ENCODE assay signal across 15 cellular contexts in genomic region chr11:134950692-134951304, GRCh38.
A peak's percentile ranks its signal among the peaks of the same experiment; 100 is the strongest.
DNase-seq lines count a peak whose midpoint lies in the region; ATAC-seq and TF ChIP-seq lines count a peak whose summit lies in the region.
"Had no signal": no experiment of that assay in that cellular context is flagged by ENCODE, and none has a peak within 500 bp of the region (broad histone marks: within the 10 kb centered on the region; RNA-seq: fewer than 3 reads in every experiment).

No MANE protein-coding gene starts in this region.

- peaks cover 5% of the 10 kb centered on the region for H3K9me3 ChIP-seq in mammary epithelial cell (replicated peaks; ENCODE audit: insufficient read depth, low read length)
- H3K9me3 ChIP-seq: spleen had no signal

- H2BK15ac ChIP-seq in mesendoderm (replicated peaks; ENCODE audit: low read depth): no peak overlapping the region

- H2AFZ ChIP-seq in mammary epithelial cell (ENCODE audit: low read depth, low read length): no peak overlapping the region

- H3K56ac ChIP-seq in mesendoderm (ENCODE audit: low read length): peak overlapping the region; percentile 22

- H2BK120ac ChIP-seq in mesendoderm (ENCODE audit: low read depth, low read length): no peak overlapping the region

- POLR2A ChIA-PET in MCF 10A (lab: Yijun Ruan, JAX): no interaction called here

- H3K4me1 Mint-ChIP-seq in MCF 10A (ENCODE audit: insufficient read depth, unreplicated experiment): no peaks in the 10 kb centered on the region
- no peaks in the 10 kb centered on the region for H3K4me1 Mint-ChIP-seq in activated T-helper 2 cell treated with anti-CD3 and anti-CD28 coated beads, Interferon-gamma antibody, Interleukin-2, Interleukin-4, amounts not matched to agents 10 μg/mL and 5 μg/mL and 100 μg/mL, durations not matched to agents 14 hours and 24 hours and 36 hours (ENCODE audit: low read depth)
- H3K4me1 Mint-ChIP-seq: activated B cell treated with CpG ODN at 0.5 μM for 24 hours had no signal

- H4K20me1 ChIP-seq in mammary epithelial cell (ENCODE audit: insufficient read depth, low read length): no peaks in the 10 kb centered on the region

- H3K4me3 ChIP-seq in mammary epithelial cell (replicated peaks in 1 of 3; ENCODE audit: insufficient read depth in 1 of 3, low read depth in 2 of 3, low read length in 3 of 3) (no peak overlapping the region), cardiac fibroblast (replicated peaks in 1 of 2; ENCODE audit: low read depth in 2 of 2, low read length in 2 of 2) (no peak overlapping the region), mesendoderm (ENCODE audit: low read length) (no peak overlapping the region)
- H3K4me3 ChIP-seq: spleen had no signal

- no peak overlapping the region for H2BK5ac ChIP-seq in mesendoderm (ENCODE audit: low read length)

- no peaks in the 10 kb centered on the region for H3K36me3 Mint-ChIP-seq in MCF 10A (ENCODE audit: insufficient read depth, unreplicated experiment)
- no peaks in the 10 kb centered on the region for H3K36me3 Mint-ChIP-seq in activated T-helper 2 cell treated with anti-CD3 and anti-CD28 coated beads, Interferon-gamma antibody, Interleukin-2, Interleukin-4, amounts not matched to agents 10 μg/mL and 5 μg/mL and 100 μg/mL, durations not matched to agents 14 hours and 24 hours and 36 hours (ENCODE audit: low read depth)

- no peaks in the 10 kb centered on the region for H3K79me2 ChIP-seq in mammary epithelial cell (ENCODE audit: insufficient read depth, low read length)
- H3K79me2 ChIP-seq in mesendoderm (ENCODE audit: control insufficient read depth, insufficient read depth, low read length): no peaks in the 10 kb centered on the region

- H3K4ac ChIP-seq in mesendoderm (ENCODE audit: low read depth, low read length): no peak overlapping the region

- 86% methylated on average over 8 of the region's 8 CpGs for WGBS in mammary epithelial cell (ENCODE audit: low coverage, missing lambda C conversion rate)
- WGBS in mesendoderm (ENCODE audit: extremely low coverage, insufficient coverage, low lambda C conversion rate): no CpG with 5 or more reads among the region's 8 CpGs

- in situ Hi-C loops in mammary epithelial cell (cut with MboI; ENCODE audit: low sequenced_read_pairs in 2 of 2): no loop called here

- no peak overlapping the region for H3K23ac ChIP-seq in mesendoderm (ENCODE audit: low read length)

- dilution Hi-C loops in mammary epithelial cell (cut with HindIII; ENCODE audit: low sequenced_read_pairs): no loop called here

- no peak overlapping the region for H4K5ac ChIP-seq in mesendoderm (ENCODE audit: low read length)

- H3K27ac Mint-ChIP-seq in MCF 10A (ENCODE audit: low read depth, unreplicated experiment): no peak overlapping the region
- H3K27ac Mint-ChIP-seq in activated T-helper 2 cell treated with anti-CD3 and anti-CD28 coated beads, Interferon-gamma antibody, Interleukin-2, Interleukin-4, amounts not matched to agents 10 μg/mL and 5 μg/mL and 100 μg/mL, durations not matched to agents 14 hours and 24 hours and 36 hours: no peak overlapping the region
- H3K27ac Mint-ChIP-seq: activated B cell treated with CpG ODN at 0.5 μM for 24 hours had no signal

- no peak overlapping the region for H3K4me2 ChIP-seq in mammary epithelial cell (ENCODE audit: insufficient read depth, low read depth, low read length)
- no peak overlapping the region for H3K4me2 ChIP-seq in mesendoderm (ENCODE audit: low read length)
- H3K4me2 ChIP-seq: KMS-11 had no signal

- H3K27ac ChIP-seq in mammary epithelial cell (ENCODE audit: insufficient read depth, low read depth, low read length) (no peak overlapping the region), mesendoderm (ENCODE audit: low read depth, low read length) (peak overlapping the region; percentile 25)
- H3K27ac ChIP-seq: KMS-11, spleen had no signal

- H3K18ac ChIP-seq in mesendoderm (ENCODE audit: low read length): no peak overlapping the region

- no peak for TF ChIP-seq CTCF in MCF 10A (IDR thresholded peaks at IDR 0.05; ENCODE audit: unreplicated experiment)
- TF ChIP-seq CTCF in mammary epithelial cell (conservative IDR thresholded peaks at IDR 0.05 in 1 of 2, IDR thresholded peaks at IDR 0.05 in 1 of 2; ENCODE audit: extremely low read depth in 1 of 2, insufficient read depth in 1 of 2, low read depth in 1 of 2, low read length in 2 of 2): no peak
- no peak for TF ChIP-seq CTCF in cardiac fibroblast (IDR thresholded peaks at IDR 0.05; ENCODE audit: low read depth, low read length)

- no peak overlapping the region for H3K4me3 Mint-ChIP-seq in MCF 10A (ENCODE audit: unreplicated experiment)
- H3K4me3 Mint-ChIP-seq in activated T-helper 2 cell treated with anti-CD3 and anti-CD28 coated beads, Interferon-gamma antibody, Interleukin-2, Interleukin-4, amounts not matched to agents 10 μg/mL and 5 μg/mL and 100 μg/mL, durations not matched to agents 14 hours and 24 hours and 36 hours (ENCODE audit: low read depth): no peak overlapping the region
- H3K4me3 Mint-ChIP-seq: activated B cell treated with CpG ODN at 0.5 μM for 24 hours had no signal

- H3K9me3 Mint-ChIP-seq in MCF 10A (ENCODE audit: unreplicated experiment): peaks cover 23% of the 10 kb centered on the region
- no peaks in the 10 kb centered on the region for H3K9me3 Mint-ChIP-seq in activated T-helper 2 cell treated with anti-CD3 and anti-CD28 coated beads, Interferon-gamma antibody, Interleukin-2, Interleukin-4, amounts not matched to agents 10 μg/mL and 5 μg/mL and 100 μg/mL, durations not matched to agents 14 hours and 24 hours and 36 hours
- H3K9me3 Mint-ChIP-seq: activated B cell treated with CpG ODN at 0.5 μM for 24 hours had no signal

- DNase-seq in MCF 10A (ENCODE audit: unreplicated experiment): peak; percentile 56
- no peak for DNase-seq in mammary epithelial cell
- DNase-seq in cardiac fibroblast (ENCODE audit: low read depth in 2 of 2): peak; percentile 33 to 38
- DNase-seq in mesendoderm: peak; percentile 81
- DNase-seq in activated T-cell treated with anti-CD3 and anti-CD28 coated beads for 4 hours: no peak
- DNase-seq in EL: no peak
- no peak for DNase-seq in activated T-helper 2 cell treated with anti-CD3 and anti-CD28 coated beads, Interferon-gamma antibody, Interleukin-2, Interleukin-4, amounts not matched to agents 10 μg/mL and 5 μg/mL and 100 μg/mL, durations not matched to agents 14 hours and 24 hours and 36 hours (ENCODE audit: low spot score)
- DNase-seq: activated B cell treated with CpG ODN at 0.5 μM for 24 hours; activated CD8-positive, alpha-beta memory T cell treated with anti-CD3 and anti-CD28 coated beads, Interleukin-2, amount 50 U/mL, for 4 hours; effector memory CD4-positive, alpha-beta T cell; NCI-H2029; spleen had no signal

- H3K27me3 Mint-ChIP-seq in MCF 10A (ENCODE audit: insufficient read depth, unreplicated experiment): no peaks in the 10 kb centered on the region
- H3K27me3 Mint-ChIP-seq in activated T-helper 2 cell treated with anti-CD3 and anti-CD28 coated beads, Interferon-gamma antibody, Interleukin-2, Interleukin-4, amounts not matched to agents 10 μg/mL and 5 μg/mL and 100 μg/mL, durations not matched to agents 14 hours and 24 hours and 36 hours (ENCODE audit: low read depth): no peaks in the 10 kb centered on the region
- H3K27me3 Mint-ChIP-seq: activated B cell treated with CpG ODN at 0.5 μM for 24 hours had no signal

- no peak overlapping the region for H2AK5ac ChIP-seq in mesendoderm (ENCODE audit: low read length)

- no peaks in the 10 kb centered on the region for H3K79me1 ChIP-seq in mesendoderm (ENCODE audit: low read length)

- H3K36me3 ChIP-seq in mammary epithelial cell (ENCODE audit: insufficient read depth, low read length) (no peaks in the 10 kb centered on the region), mesendoderm (ENCODE audit: control insufficient read depth, insufficient read depth, low read length) (no peaks in the 10 kb centered on the region)
- H3K36me3 ChIP-seq: spleen had no signal

- CTCF ChIA-PET in MCF 10A (lab: Yijun Ruan, JAX): interaction anchor here (0.6 kb wide), 1 partner anchor 688 kb away, joined by 3 read pairs; no protein-coding TSS in a partner anchor
- CTCF ChIA-PET in mammary epithelial cell (lab: Charles Lee; ENCODE audit: low non-redundant PET): no interaction called here

- intact Hi-C loops in MCF 10A (cut with micrococcal nuclease) (no loop called here), mammary epithelial cell (cut with micrococcal nuclease) (no loop called here)
- intact Hi-C loops in activated T-helper 2 cell treated with anti-CD3 and anti-CD28 coated beads, Interferon-gamma antibody, Interleukin-2, Interleukin-4, amounts not matched to agents 10 μg/mL and 5 μg/mL and 100 μg/mL, durations not matched to agents 14 hours and 24 hours and 36 hours (cut with micrococcal nuclease): no loop called here

- H3K9ac ChIP-seq in mammary epithelial cell (ENCODE audit: insufficient read depth, low read length): no peak overlapping the region
- H3K9ac ChIP-seq in mesendoderm (ENCODE audit: low read length): no peak overlapping the region
- H3K9ac ChIP-seq: KMS-11 had no signal

- H3K27me3 ChIP-seq in mammary epithelial cell (ENCODE audit: insufficient read depth, low read length): no peaks in the 10 kb centered on the region
- no peaks in the 10 kb centered on the region for H3K27me3 ChIP-seq in mesendoderm (ENCODE audit: insufficient read depth, low read length, poor library complexity)

- no peak overlapping the region for H4K8ac ChIP-seq in mesendoderm (ENCODE audit: low read depth, low read length)

- H3K4me1 ChIP-seq in mammary epithelial cell (ENCODE audit: insufficient read depth, low read length) (no peaks in the 10 kb centered on the region), mesendoderm (ENCODE audit: control insufficient read depth, low read depth, low read length) (peaks cover 2% of the 10 kb centered on the region)

- no peak for ATAC-seq in HG03565 (IDR thresholded peaks at IDR 0.05; ENCODE audit: unreplicated experiment)
- ATAC-seq: left lobe of liver had no signal

- BruUV-seq in MCF 10A (replicated peaks; lab: Mats Ljungman, UMichigan) (no TSS peak), mammary epithelial cell (replicated peaks; lab: Mats Ljungman, UMichigan) (no TSS peak)

Comparison
In these comparisons a context has a peak if more than half of its experiments do, and no peak if none do; other contexts are left out.
1. DNase-seq: peak in MCF 10A (single experiment), cardiac fibroblast (2 of 2) and mesendoderm (single experiment); none in mammary epithelial cell (single experiment), activated T-cell treated with anti-CD3 and anti-CD28 coated beads for 4 hours (single experiment), EL (single experiment) and activated T-helper 2 cell treated with anti-CD3 and anti-CD28 coated beads, Interferon-gamma antibody, Interleukin-2, Interleukin-4, amounts not matched to agents 10 μg/mL and 5 μg/mL and 100 μg/mL, durations not matched to agents 14 hours and 24 hours and 36 hours (single experiment).